Comparison of ENCODE assay signal across 1 cellular context in the genomic region with DNA sequence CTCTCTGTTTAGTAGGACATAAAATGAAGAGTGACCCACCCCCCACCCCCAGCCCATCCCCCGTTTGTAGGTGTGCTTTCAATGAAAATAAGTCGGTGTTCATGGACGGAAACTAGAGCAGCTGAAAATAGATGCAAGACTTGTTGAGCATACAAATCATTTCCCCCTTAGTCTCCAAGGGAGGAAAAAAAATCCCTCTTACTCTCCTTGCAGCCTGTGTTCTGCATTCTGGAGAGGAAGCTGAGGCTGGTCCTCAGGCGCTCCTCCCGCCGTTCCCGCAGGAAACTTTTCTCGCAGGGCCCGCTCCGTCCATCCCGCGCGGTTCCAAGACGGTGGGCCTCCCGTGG.
TF ChIP-seq lines count a peak whose summit lies in the region.

No MANE protein-coding gene starts in this region.

TF ChIP-seq in GM12878, 131 proteins besides CTCF, POLR2A, EP300 and RAD21 (continued from another document):
- TF ChIP-seq, protein P1, sequence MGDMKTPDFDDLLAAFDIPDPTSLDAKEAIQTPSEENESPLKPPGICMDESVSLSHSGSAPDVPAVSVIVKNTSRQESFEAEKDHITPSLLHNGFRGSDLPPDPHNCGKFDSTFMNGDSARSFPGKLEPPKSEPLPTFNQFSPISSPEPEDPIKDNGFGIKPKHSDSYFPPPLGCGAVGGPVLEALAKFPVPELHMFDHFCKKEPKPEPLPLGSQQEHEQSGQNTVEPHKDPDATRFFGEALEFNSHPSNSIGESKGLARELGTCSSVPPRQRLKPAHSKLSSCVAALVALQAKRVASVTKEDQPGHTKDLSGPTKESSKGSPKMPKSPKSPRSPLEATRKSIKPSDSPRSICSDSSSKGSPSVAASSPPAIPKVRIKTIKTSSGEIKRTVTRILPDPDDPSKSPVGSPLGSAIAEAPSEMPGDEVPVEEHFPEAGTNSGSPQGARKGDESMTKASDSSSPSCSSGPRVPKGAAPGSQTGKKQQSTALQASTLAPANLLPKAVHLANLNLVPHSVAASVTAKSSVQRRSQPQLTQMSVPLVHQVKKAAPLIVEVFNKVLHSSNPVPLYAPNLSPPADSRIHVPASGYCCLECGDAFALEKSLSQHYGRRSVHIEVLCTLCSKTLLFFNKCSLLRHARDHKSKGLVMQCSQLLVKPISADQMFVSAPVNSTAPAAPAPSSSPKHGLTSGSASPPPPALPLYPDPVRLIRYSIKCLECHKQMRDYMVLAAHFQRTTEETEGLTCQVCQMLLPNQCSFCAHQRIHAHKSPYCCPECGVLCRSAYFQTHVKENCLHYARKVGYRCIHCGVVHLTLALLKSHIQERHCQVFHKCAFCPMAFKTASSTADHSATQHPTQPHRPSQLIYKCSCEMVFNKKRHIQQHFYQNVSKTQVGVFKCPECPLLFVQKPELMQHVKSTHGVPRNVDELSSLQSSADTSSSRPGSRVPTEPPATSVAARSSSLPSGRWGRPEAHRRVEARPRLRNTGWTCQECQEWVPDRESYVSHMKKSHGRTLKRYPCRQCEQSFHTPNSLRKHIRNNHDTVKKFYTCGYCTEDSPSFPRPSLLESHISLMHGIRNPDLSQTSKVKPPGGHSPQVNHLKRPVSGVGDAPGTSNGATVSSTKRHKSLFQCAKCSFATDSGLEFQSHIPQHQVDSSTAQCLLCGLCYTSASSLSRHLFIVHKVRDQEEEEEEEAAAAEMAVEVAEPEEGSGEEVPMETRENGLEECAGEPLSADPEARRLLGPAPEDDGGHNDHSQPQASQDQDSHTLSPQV (IDR thresholded peaks at IDR 0.05): no peak
- TF ChIP-seq ZZZ3 (IDR thresholded peaks at IDR 0.05; ENCODE audit: control insufficient read depth, insufficient read length, low read depth) (no peak), BRCA1 (IDR thresholded peaks at IDR 0.05; ENCODE audit: low read depth, low read length) (no peak), ETV6 (conservative IDR thresholded peaks at IDR 0.05 in 1 of 2, IDR thresholded peaks at IDR 0.05 in 1 of 2; ENCODE audit: borderline replicate concordance in 1 of 2, low read depth in 1 of 2) (no peak), KAT2A (conservative IDR thresholded peaks at IDR 0.05; ENCODE audit: control insufficient read depth, low read depth, low read length) (no peak), FOXM1 (IDR thresholded peaks at IDR 0.05; ENCODE audit: low read depth, low read length) (no peak), ZNF217 (IDR thresholded peaks at IDR 0.05) (no peak), POLR2AphosphoS2 (IDR thresholded peaks at IDR 0.05; ENCODE audit: low read depth, low read length) (no peak)
- TF ChIP-seq, protein P2, sequence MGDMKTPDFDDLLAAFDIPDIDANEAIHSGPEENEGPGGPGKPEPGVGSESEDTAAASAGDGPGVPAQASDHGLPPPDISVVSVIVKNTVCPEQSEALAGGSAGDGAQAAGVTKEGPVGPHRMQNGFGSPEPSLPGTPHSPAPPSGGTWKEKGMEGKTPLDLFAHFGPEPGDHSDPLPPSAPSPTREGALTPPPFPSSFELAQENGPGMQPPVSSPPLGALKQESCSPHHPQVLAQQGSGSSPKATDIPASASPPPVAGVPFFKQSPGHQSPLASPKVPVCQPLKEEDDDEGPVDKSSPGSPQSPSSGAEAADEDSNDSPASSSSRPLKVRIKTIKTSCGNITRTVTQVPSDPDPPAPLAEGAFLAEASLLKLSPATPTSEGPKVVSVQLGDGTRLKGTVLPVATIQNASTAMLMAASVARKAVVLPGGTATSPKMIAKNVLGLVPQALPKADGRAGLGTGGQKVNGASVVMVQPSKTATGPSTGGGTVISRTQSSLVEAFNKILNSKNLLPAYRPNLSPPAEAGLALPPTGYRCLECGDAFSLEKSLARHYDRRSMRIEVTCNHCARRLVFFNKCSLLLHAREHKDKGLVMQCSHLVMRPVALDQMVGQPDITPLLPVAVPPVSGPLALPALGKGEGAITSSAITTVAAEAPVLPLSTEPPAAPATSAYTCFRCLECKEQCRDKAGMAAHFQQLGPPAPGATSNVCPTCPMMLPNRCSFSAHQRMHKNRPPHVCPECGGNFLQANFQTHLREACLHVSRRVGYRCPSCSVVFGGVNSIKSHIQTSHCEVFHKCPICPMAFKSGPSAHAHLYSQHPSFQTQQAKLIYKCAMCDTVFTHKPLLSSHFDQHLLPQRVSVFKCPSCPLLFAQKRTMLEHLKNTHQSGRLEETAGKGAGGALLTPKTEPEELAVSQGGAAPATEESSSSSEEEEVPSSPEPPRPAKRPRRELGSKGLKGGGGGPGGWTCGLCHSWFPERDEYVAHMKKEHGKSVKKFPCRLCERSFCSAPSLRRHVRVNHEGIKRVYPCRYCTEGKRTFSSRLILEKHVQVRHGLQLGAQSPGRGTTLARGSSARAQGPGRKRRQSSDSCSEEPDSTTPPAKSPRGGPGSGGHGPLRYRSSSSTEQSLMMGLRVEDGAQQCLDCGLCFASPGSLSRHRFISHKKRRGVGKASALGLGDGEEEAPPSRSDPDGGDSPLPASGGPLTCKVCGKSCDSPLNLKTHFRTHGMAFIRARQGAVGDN (IDR thresholded peaks at IDR 0.05): no peak
